ENCODE assay signal across 19 cellular contexts in the genomic region with DNA sequence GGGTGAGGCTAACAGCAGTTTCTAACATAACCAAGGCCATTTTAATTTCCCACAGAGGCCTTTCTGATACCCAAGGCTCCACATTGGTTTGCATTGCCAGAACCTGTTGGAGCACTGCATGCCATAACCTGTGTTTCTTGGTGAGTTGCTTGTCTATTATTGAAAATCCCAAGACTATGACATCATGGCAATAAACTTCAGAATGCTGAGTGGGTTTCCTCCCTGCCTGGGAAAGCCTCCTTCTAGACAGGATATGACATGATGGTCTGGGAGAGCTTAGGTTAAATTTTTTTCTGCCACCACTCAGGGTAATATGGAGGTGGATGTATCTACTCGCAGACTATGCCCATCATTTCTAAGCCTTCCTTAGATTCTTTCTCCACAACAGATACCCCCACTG. TPM values are rescaled to one million over a fixed set of nuclear protein-coding genes. Genes with fewer than 3 reads are reported as not detected.
DNase-seq lines count a peak whose midpoint lies in the region; ATAC-seq, FAIRE-seq and TF ChIP-seq lines count a peak whose summit lies in the region.
"Had no signal": no experiment of that assay in that cellular context is flagged by ENCODE, and none has a peak within 500 bp of the region (broad histone marks: within the 10 kb centered on the region; RNA-seq: fewer than 3 reads in every experiment).

No MANE protein-coding gene starts in this region.

- POLR2A ChIA-PET in endothelial cell of umbilical vein (lab: Charles Lee) = no interaction called here

- no peaks in the 10 kb centered on the region for H4K20me1 ChIP-seq in endothelial cell of umbilical vein (replicated peaks; ENCODE audit: control insufficient read depth, extremely low read depth, insufficient read depth, low read length)

- FAIRE-seq in RCC 7860 (lab: Jason Lieb, UNC) (no peak), endothelial cell of umbilical vein (lab: Jason Lieb, UNC) (peak; percentile 82)
- FAIRE-seq: GM18507, GM19239 had no signal

- no peak for ATAC-seq in GM19023 (IDR thresholded peaks at IDR 0.05; ENCODE audit: unreplicated experiment)
- ATAC-seq: activated T-cell treated with anti-CD3 and anti-CD28 coated beads, Interleukin-2, amount 50 U/mL, for 72 hours; left colon had no signal

- TF ChIP-seq POLR2A in endothelial cell of umbilical vein (IDR thresholded peaks at IDR 0.05; ENCODE audit: low read depth, low read length) (no peak), vagina (IDR thresholded peaks at IDR 0.05) (no peak)

- H3K4me3 ChIP-seq in endothelial cell of umbilical vein (replicated peaks in 1 of 3; ENCODE audit: insufficient read depth in 1 of 3, low read depth in 1 of 3, low read length in 3 of 3) = no peak overlapping the region
- H3K4me3 ChIP-seq in vagina = no peak overlapping the region
- H3K4me3 ChIP-seq: thoracic aorta had no signal

- H3K9me3 ChIP-seq in endothelial cell of umbilical vein (replicated peaks; ENCODE audit: control insufficient read depth, insufficient read depth, low read length) (no peaks in the 10 kb centered on the region), vagina (no peaks in the 10 kb centered on the region)
- H3K9me3 ChIP-seq: thoracic aorta had no signal

- H2AFZ ChIP-seq in endothelial cell of umbilical vein (ENCODE audit: low read depth, low read length) = no peak overlapping the region

- intact Hi-C loops in endothelial cell of umbilical vein (cut with micrococcal nuclease) = loop anchor here (1.0 kb wide), 1 partner anchor 8 kb away; no protein-coding TSS in a partner anchor
- intact Hi-C loops in vagina (cut with DNase I) = no loop called here

- no peak overlapping the region for H3K9ac ChIP-seq in endothelial cell of umbilical vein (replicated peaks; ENCODE audit: extremely low read depth, insufficient read depth, low read length)

- dilution Hi-C loops in endothelial cell of umbilical vein (cut with MboI; ENCODE audit: extremely low pct_ligation_motif_present, low sequenced_read_pairs) = no loop called here

- no peaks in the 10 kb centered on the region for H3K9me1 ChIP-seq in endothelial cell of umbilical vein (replicated peaks; ENCODE audit: control insufficient read depth, extremely low read depth, insufficient read depth, low read length)

- H3K36me3 ChIP-seq in endothelial cell of umbilical vein (ENCODE audit: control insufficient read depth in 2 of 2, extremely low read depth in 1 of 2, insufficient read depth in 2 of 2, low read length in 2 of 2) (no peaks in the 10 kb centered on the region), vagina (no peaks in the 10 kb centered on the region)
- H3K36me3 ChIP-seq: thoracic aorta had no signal

- no peaks in the 10 kb centered on the region for H3K27me3 ChIP-seq in endothelial cell of umbilical vein (ENCODE audit: control insufficient read depth in 2 of 2, insufficient read depth in 2 of 2, low read length in 2 of 2)
- H3K27me3 ChIP-seq in vagina = no peaks in the 10 kb centered on the region

- CTCF ChIA-PET in endothelial cell of umbilical vein (lab: Charles Lee) = interaction anchor here (0.6 to 2.2 kb wide), 4 partner anchors 9 to 149 kb away, joined by 3 to 8 read pairs (median 4); no protein-coding TSS in a partner anchor

- H3K27ac ChIP-seq in endothelial cell of umbilical vein (ENCODE audit: insufficient read depth, low read depth, low read length) = peak overlapping the region; percentile 67
- H3K27ac ChIP-seq in vagina = peak overlapping the region; percentile 43
- H3K27ac ChIP-seq: C4-2B, thoracic aorta had no signal

- BruUV-seq in endothelial cell of umbilical vein (replicated peaks; lab: Mats Ljungman, UMichigan) = no TSS peak

- DNase-seq in RCC 7860 (ENCODE audit: low spot score) = peak; percentile 29
- DNase-seq in endothelial cell of umbilical vein (ENCODE audit: low read depth, low spot score) = peak; percentile 86
- DNase-seq in kidney glomerular epithelial cell (lab: John Stamatoyannopoulos, UW) = peak; percentile 75
- DNase-seq in vagina (ENCODE audit: extremely low spot score in 2 of 2) = no peak
- DNase-seq in DMS153 treated with DMSO at 0.1 percent for 48 hours (lab: John Stamatoyannopoulos, UW; ENCODE audit: unreplicated experiment) = no peak
- no peak for DNase-seq in NCI-H526 treated with DMSO at 0.1 percent for 48 hours (lab: John Stamatoyannopoulos, UW)
- DNase-seq: activated CD4-positive, alpha-beta T cell treated with anti-CD3 and anti-CD28 coated beads, Interleukin-2, amount 50 U/mL, for 48 hours; activated T-cell treated with anti-CD3 and anti-CD28 coated beads, Interleukin-2, amount 50 U/mL, for 72 hours; cerebellar nuclear complex; DMS153; left colon; MV-4-11; NCI-H2029 treated with DMSO at 0.1 percent for 48 hours; NCI-H748 treated with DMSO at 0.1 percent for 48 hours had no signal

- TF ChIP-seq CTCF in endothelial cell of umbilical vein (IDR thresholded peaks at IDR 0.05; ENCODE audit: extremely low read depth in 1 of 2, insufficient read depth in 1 of 2, low read depth in 1 of 2, low read length in 2 of 2) (no peak), vagina (IDR thresholded peaks at IDR 0.05) (no peak)

- peak overlapping the region; percentile 1 for H3K4me2 ChIP-seq in endothelial cell of umbilical vein (ENCODE audit: insufficient read depth, low read length)

- H3K4me1 ChIP-seq in endothelial cell of umbilical vein (ENCODE audit: control insufficient read depth, extremely low read depth, insufficient read depth, low read length) (peaks cover 11% of the 10 kb centered on the region), vagina (peaks cover under 1% of the 10 kb centered on the region)

- no peaks in the 10 kb centered on the region for H3K79me2 ChIP-seq in endothelial cell of umbilical vein (ENCODE audit: control insufficient read depth, insufficient read depth, low read length)

TF ChIP-seq in endothelial cell of umbilical vein, 7 proteins besides CTCF, POLR2A, EP300 and RAD21:
- TF ChIP-seq, protein P1, sequence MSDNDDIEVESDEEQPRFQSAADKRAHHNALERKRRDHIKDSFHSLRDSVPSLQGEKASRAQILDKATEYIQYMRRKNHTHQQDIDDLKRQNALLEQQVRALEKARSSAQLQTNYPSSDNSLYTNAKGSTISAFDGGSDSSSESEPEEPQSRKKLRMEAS (IDR thresholded peaks at IDR 0.05; ENCODE audit: insufficient read depth, insufficient read length) = no peak
- TF ChIP-seq JUN (IDR thresholded peaks at IDR 0.05; ENCODE audit: borderline replicate concordance, insufficient read depth, insufficient read length, low read depth) (peak; percentile 84), MYC (IDR thresholded peaks at IDR 0.05; ENCODE audit: low read depth, low read length) (no peak), GATA2 (IDR thresholded peaks at IDR 0.05; ENCODE audit: insufficient read depth, insufficient read length, low read depth, low read length) (no peak), EZH2 (IDR thresholded peaks at IDR 0.05; ENCODE audit: borderline replicate concordance, low read depth, low read length, severe bottlenecking) (no peak), FOS (IDR thresholded peaks at IDR 0.05; ENCODE audit: borderline replicate concordance, insufficient read depth, low read length) (peak; percentile 6), POLR2AphosphoS5 (IDR thresholded peaks at IDR 0.05; ENCODE audit: insufficient read depth, low read depth, low read length) (no peak)

RNA-seq across cellular contexts. Expression of a gene that starts 23.2 kb away (rescaled TPM):
- 60.7 and 71.6 TPM in 2 replicates for total RNA-seq in endothelial cell of umbilical vein
- polyA plus RNA-seq in endothelial cell of umbilical vein = 30.6 and 39.6 TPM in 2 replicates
- polyA plus RNA-seq in endothelial cell of umbilical vein (2011; cell fraction: cytosol; rRNA removed) = 50.0 and 51.8 TPM in 2 replicates
- 30.1 and 35.3 TPM in 2 replicates for polyA plus RNA-seq in endothelial cell of umbilical vein (2011; cell fraction: nucleus; rRNA removed)
- polyA plus RNA-seq in endothelial cell of umbilical vein (2012) = 65.1 and 90.3 TPM in 2 replicates
- polyA minus RNA-seq in endothelial cell of umbilical vein = 88.1 and 118 TPM in 2 replicates
- 12.9 TPM for polyA minus RNA-seq in endothelial cell of umbilical vein (2011; cell fraction: cytosol; rRNA and poly(A)+ RNA removed)
- 25.9 and 39.5 TPM in 2 replicates for polyA minus RNA-seq in endothelial cell of umbilical vein (2011; cell fraction: nucleus; rRNA and poly(A)+ RNA removed)
- 52.8 TPM for total RNA-seq in vagina

Comparison
In these comparisons a context has a peak if more than half of its experiments do, and no peak if none do; other contexts are left out.
1. DNase-seq: peak in RCC 7860 (single experiment), endothelial cell of umbilical vein (single experiment) and kidney glomerular epithelial cell (single experiment); none in vagina (0 of 2), DMS153 treated with DMSO at 0.1 percent for 48 hours (single experiment) and NCI-H526 treated with DMSO at 0.1 percent for 48 hours (single experiment).